Comparison of ENCODE assay signal across 15 cellular contexts in the genomic region with DNA sequence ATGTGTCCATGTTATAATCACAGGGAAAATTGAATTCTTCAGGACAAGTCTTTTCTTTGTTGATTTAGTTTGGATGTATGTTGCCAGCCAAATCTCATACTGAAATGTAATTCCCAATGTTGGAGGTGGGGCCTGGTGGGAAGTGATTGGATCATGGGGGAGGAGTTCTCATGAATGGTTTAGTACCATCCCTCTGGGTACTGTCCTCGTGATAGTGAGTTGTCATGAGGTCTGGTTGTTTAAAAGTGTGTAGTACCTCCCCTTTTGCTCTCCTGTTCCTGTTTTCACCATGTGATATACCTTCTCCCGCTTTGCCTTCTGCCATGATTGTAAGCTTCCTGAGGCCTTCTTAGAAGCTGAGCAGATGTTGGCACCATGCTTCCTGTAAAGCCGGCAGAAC.
A peak's percentile ranks its signal among the peaks of the same experiment; 100 is the strongest.
DNase-seq lines count a peak whose midpoint lies in the region; ATAC-seq and TF ChIP-seq lines count a peak whose summit lies in the region.
"Had no signal": no experiment of that assay in that cellular context is flagged by ENCODE, and none has a peak within 500 bp of the region (broad histone marks: within the 10 kb centered on the region; RNA-seq: fewer than 3 reads in every experiment).

No MANE protein-coding gene starts in this region.

- ATAC-seq in RWPE2 (ENCODE audit: low read depth): no peak
- ATAC-seq in foreskin keratinocyte: no peak
- no peak for ATAC-seq in effector memory CD8-positive, alpha-beta T cell (replicated peaks)
- ATAC-seq: K562 had no signal

- intact Hi-C loops in spleen (cut with DNase I; ENCODE audit: low total_unique reads): no loop called here

- no peak overlapping the region for H3K27ac Mint-ChIP-seq in effector memory CD8-positive, alpha-beta T cell

- H3K27me3 ChIP-seq in ACC112 (ENCODE audit: insufficient read depth, low read length) (no peaks in the 10 kb centered on the region), RWPE2 (ENCODE audit: insufficient read depth, poor library complexity, severe bottlenecking) (no peaks in the 10 kb centered on the region), spleen (replicated peaks in 1 of 7) (no peaks in the 10 kb centered on the region), foreskin keratinocyte (no peaks in the 10 kb centered on the region), MM.1S (replicated peaks; ENCODE audit: insufficient read depth, low read length) (no peaks in the 10 kb centered on the region)

- H3K4me3 ChIP-seq in ACC112 (ENCODE audit: low read depth, low read length) (no peak overlapping the region), RWPE2 (ENCODE audit: severe bottlenecking) (no peak overlapping the region), spleen (no peak overlapping the region), MM.1S (ENCODE audit: low read length) (no peak overlapping the region)
- H3K4me3 ChIP-seq: K562 had no signal

- H3F3A ChIP-seq in MM.1S (ENCODE audit: insufficient read depth, low read length): no peaks in the 10 kb centered on the region

- TF ChIP-seq CTCF in RWPE2 (IDR thresholded peaks at IDR 0.05; ENCODE audit: poor library complexity, severe bottlenecking) (no peak), spleen (IDR thresholded peaks at IDR 0.05 in 8 of 11, conservative IDR thresholded peaks at IDR 0.05 in 3 of 11) (no peak), foreskin keratinocyte (conservative IDR thresholded peaks at IDR 0.05) (no peak), MM.1S (IDR thresholded peaks at IDR 0.05; ENCODE audit: low read length) (no peak)

- no peaks in the 10 kb centered on the region for H3K36me3 ChIP-seq in ACC112 (ENCODE audit: insufficient read depth, low read length)
- H3K36me3 ChIP-seq in RWPE2 (ENCODE audit: low read depth): no peaks in the 10 kb centered on the region
- H3K36me3 ChIP-seq in spleen: no peaks in the 10 kb centered on the region
- no peaks in the 10 kb centered on the region for H3K36me3 ChIP-seq in MM.1S (replicated peaks; ENCODE audit: insufficient read depth, low read length)

- H3K36me3 Mint-ChIP-seq in effector memory CD8-positive, alpha-beta T cell (ENCODE audit: insufficient read depth): no peaks in the 10 kb centered on the region

- peak overlapping the region; percentile 86 for H3K27ac ChIP-seq in ACC112 (ENCODE audit: low read depth, low read length)
- peak overlapping the region; percentile 60 for H3K27ac ChIP-seq in RWPE2 (ENCODE audit: poor library complexity, severe bottlenecking)
- peak overlapping the region in 7 of 8 donors; percentile 35 to 75 (median 73) for H3K27ac ChIP-seq in spleen
- H3K27ac ChIP-seq in foreskin keratinocyte: no peak overlapping the region
- no peak overlapping the region for H3K27ac ChIP-seq in MM.1S (ENCODE audit: low read length)

- WGBS in spleen, 5 donors: 85 to 94% (median 88%) methylated on average over 3 of the region's 3 CpGs

- H3K27me3 Mint-ChIP-seq in effector memory CD8-positive, alpha-beta T cell: peaks cover 0 to 6% of the 10 kb centered on the region in 2 donors

- no peak for DNase-seq in RWPE2 (ENCODE audit: low spot score)
- DNase-seq in lung microvascular endothelial cell (ENCODE audit: low read depth in 2 of 2): peak; percentile 36 to 83
- DNase-seq in spleen: no peak
- no peak for DNase-seq in foreskin keratinocyte
- no peak for DNase-seq in MM.1S
- no peak for DNase-seq in effector memory CD8-positive, alpha-beta T cell
- no peak for DNase-seq in NCI-H526 (lab: John Stamatoyannopoulos, UW)
- DNase-seq: GF-D8, GOT3, NCI-H1436 treated with DMSO at 0.1 percent for 48 hours, NCI-H345, NCI-H748 treated with DMSO at 0.1 percent for 48 hours, SIG-M5 had no signal

- no peaks in the 10 kb centered on the region for H4K20me1 ChIP-seq in MM.1S (ENCODE audit: insufficient read depth, low read length)

- no peak overlapping the region for H3K4me2 ChIP-seq in MM.1S (ENCODE audit: low read depth, low read length)

- H3K79me2 ChIP-seq in ACC112 (ENCODE audit: control insufficient read depth, insufficient read depth, low read length, unreplicated experiment): no peaks in the 10 kb centered on the region
- no peaks in the 10 kb centered on the region for H3K79me2 ChIP-seq in MM.1S (ENCODE audit: low read length)

- H2AFZ ChIP-seq in ACC112 (ENCODE audit: low read length, unreplicated experiment) (no peak overlapping the region), MM.1S (ENCODE audit: low read length) (no peak overlapping the region)

- H3K4me1 ChIP-seq in ACC112 (ENCODE audit: control insufficient read depth, insufficient read depth, low read length, unreplicated experiment) (peaks cover 47% of the 10 kb centered on the region), RWPE2 (ENCODE audit: insufficient read depth, poor library complexity, severe bottlenecking) (no peaks in the 10 kb centered on the region), spleen (peaks cover 8 to 42% (median 17%) of the 10 kb centered on the region in 6 donors), foreskin keratinocyte (peaks cover 6% of the 10 kb centered on the region), MM.1S (ENCODE audit: low read length) (no peaks in the 10 kb centered on the region)

- no peaks in the 10 kb centered on the region for H3K9me3 Mint-ChIP-seq in effector memory CD8-positive, alpha-beta T cell

- no peak overlapping the region for H3K4me3 Mint-ChIP-seq in effector memory CD8-positive, alpha-beta T cell

- no peak for TF ChIP-seq POLR2A in spleen (IDR thresholded peaks at IDR 0.05)

- no peaks in the 10 kb centered on the region for H3K4me1 Mint-ChIP-seq in effector memory CD8-positive, alpha-beta T cell (ENCODE audit: low read depth in 2 of 2)

- no peak overlapping the region for H3K9ac ChIP-seq in MM.1S (ENCODE audit: low read length)

- H3K9me2 ChIP-seq in MM.1S (replicated peaks; ENCODE audit: insufficient read depth, low read length): no peaks in the 10 kb centered on the region

- H3K9me3 ChIP-seq in RWPE2 (ENCODE audit: severe bottlenecking) (no peaks in the 10 kb centered on the region), spleen (no peaks in the 10 kb centered on the region), MM.1S (replicated peaks; ENCODE audit: insufficient read depth, low read length) (no peaks in the 10 kb centered on the region)

Comparison
In these comparisons a context has a peak if more than half of its experiments do, and no peak if none do; other contexts are left out.
1. H3K27ac ChIP-seq: peak in ACC112 (single experiment), RWPE2 (single experiment) and spleen (7 of 8); none in foreskin keratinocyte (single experiment) and MM.1S (single experiment).
2. DNase-seq: peak in lung microvascular endothelial cell (2 of 2); none in RWPE2 (single experiment), spleen (single experiment), foreskin keratinocyte (0 of 2), MM.1S (single experiment), effector memory CD8-positive, alpha-beta T cell (0 of 3) and NCI-H526 (0 of 2).